Comparison of ENCODE assay signal across 20 cellular contexts in genomic region chr16:50834701-50835100, GRCh38.
DNase-seq lines count a peak whose midpoint lies in the region; ATAC-seq, FAIRE-seq and TF ChIP-seq lines count a peak whose summit lies in the region.
"Had no signal": no experiment of that assay in that cellular context is flagged by ENCODE, and none has a peak within 500 bp of the region (broad histone marks: within the 10 kb centered on the region; RNA-seq: fewer than 3 reads in every experiment).

No MANE protein-coding gene starts in this region.

- ATAC-seq in HepG2: no peak
- ATAC-seq: CD8-positive, alpha-beta T cell; GM23338 had no signal

- H2AFZ ChIP-seq in HepG2 (ENCODE audit: low read length): no peak overlapping the region
- H2AFZ ChIP-seq: GM23338 had no signal

- no peak for TF ChIP-seq RAD21 in HepG2 (CRISPR knock-in tag; IDR thresholded peaks at IDR 0.05)

- intact Hi-C loops in dorsolateral prefrontal cortex (cut with DNase I) (loop anchor here in 1 of 2 donors (1.0 kb wide), 1 partner anchor 28 kb away; no protein-coding TSS in a partner anchor), HepG2 (cut with micrococcal nuclease; ENCODE audit: unreplicated experiment) (no loop called here)

- FAIRE-seq in HepG2 (lab: Jason Lieb, UNC) (no peak), GM12892 (lab: Jason Lieb, UNC) (no peak)
- FAIRE-seq: D721Med, G401.6, GM12891 had no signal

- H3K36me3 Mint-ChIP-seq in osteocyte (ENCODE audit: unreplicated experiment): no peaks in the 10 kb centered on the region
- H3K36me3 Mint-ChIP-seq: CD14-positive monocyte; CD8-positive, alpha-beta T cell had no signal

- TF ChIP-seq EP300 in HepG2 (IDR thresholded peaks at IDR 0.05; ENCODE audit: low read depth in 2 of 2, low read length in 2 of 2) (no peak), HepG2 (CRISPR knock-in tag; IDR thresholded peaks at IDR 0.05; ENCODE audit: borderline replicate concordance) (no peak)

- no peak overlapping the region for H3K9ac ChIP-seq in HepG2 (ENCODE audit: insufficient read depth, low read depth, low read length)

- H3K27ac ChIP-seq in dorsolateral prefrontal cortex (peak overlapping the region; percentile 76 to 100 (median 97)), HepG2 (ENCODE audit: extremely low read length, insufficient read depth, low read length) (no peak overlapping the region)
- H3K27ac ChIP-seq: 22Rv1 had no signal

- H3K27me3 Mint-ChIP-seq in osteocyte (ENCODE audit: unreplicated experiment): peaks cover 1% of the 10 kb centered on the region

- peaks cover 3% of the 10 kb centered on the region for H3K9me3 Mint-ChIP-seq in osteocyte (ENCODE audit: unreplicated experiment)

- BruUV-seq in HepG2 (replicated peaks; lab: Mats Ljungman, UMichigan): no TSS peak

- peak; percentile 19 for DNase-seq in activated CD8-positive, alpha-beta memory T cell treated with anti-CD3 and anti-CD28 coated beads for 24 hours
- DNase-seq in activated CD8-positive, alpha-beta memory T cell treated with anti-CD3 and anti-CD28 coated beads, Interleukin-2, amount 50 U/mL, for 48 hours: no peak
- DNase-seq in dorsolateral prefrontal cortex: no peak
- peak; percentile 66 for DNase-seq in osteocyte (ENCODE audit: extremely low spot score, unreplicated experiment)
- DNase-seq in ureter (ENCODE audit: low spot score): peak; percentile 14
- DNase-seq in HepG2 (ENCODE audit: low spot score): no peak
- no peak for DNase-seq in GM12892 (ENCODE audit: insufficient read length)
- no peak for DNase-seq in NCI-H2107 (lab: John Stamatoyannopoulos, UW)
- DNase-seq: COR-L47, DMS153, DMS79 treated with DMSO at 0.1 percent for 48 hours, EL, H9 had no signal

- H3K4me1 ChIP-seq in HepG2 (ENCODE audit: insufficient read depth, low read length): no peaks in the 10 kb centered on the region

- no peak overlapping the region for H3K27ac Mint-ChIP-seq in osteocyte (ENCODE audit: unreplicated experiment)
- H3K27ac Mint-ChIP-seq: CD14-positive monocyte; CD8-positive, alpha-beta T cell; GM23338; H9 had no signal

- H3K4me1 Mint-ChIP-seq in osteocyte (ENCODE audit: unreplicated experiment): no peaks in the 10 kb centered on the region
- H3K4me1 Mint-ChIP-seq: CD14-positive monocyte, GM23338 had no signal

- H3K4me3 Mint-ChIP-seq in osteocyte (ENCODE audit: unreplicated experiment): no peak overlapping the region
- H3K4me3 Mint-ChIP-seq: CD14-positive monocyte; CD8-positive, alpha-beta T cell; GM23338; H9 had no signal

- CTCF ChIA-PET in HepG2 (lab: Yijun Ruan, JAX; ENCODE audit: low intra/inter-chr PET ratio, low total read pairs): no interaction called here

- H3K9me3 ChIP-seq in HepG2 (ENCODE audit: low read length): no peaks in the 10 kb centered on the region

- POLR2A ChIA-PET in HepG2 (lab: Yijun Ruan, JAX): no interaction called here

- in situ Hi-C loops in HepG2 (cut with HindIII; ENCODE audit: extremely low pct_ligation_motif_present, low pct_unique_long_range_greater_than_20kb): no loop called here

- no peaks in the 10 kb centered on the region for H3K36me3 ChIP-seq in HepG2 (replicated peaks in 1 of 2; ENCODE audit: control insufficient read depth in 1 of 2, insufficient read depth in 2 of 2, low read length in 2 of 2)

- TF ChIP-seq POLR2A in HepG2 (IDR thresholded peaks at IDR 0.05; ENCODE audit: insufficient read depth in 1 of 2, low read depth in 2 of 2, low read length in 2 of 2) (no peak), GM12892 (IDR thresholded peaks at IDR 0.05; ENCODE audit: low read depth, low read length) (no peak)

- H3K4me3 ChIP-seq in dorsolateral prefrontal cortex (no peak overlapping the region), HepG2 (replicated peaks in 1 of 3; ENCODE audit: insufficient read depth in 1 of 3, low read depth in 2 of 3, low read length in 3 of 3) (no peak overlapping the region)
- H3K4me3 ChIP-seq: GM23338 had no signal

- H3K27me3 ChIP-seq in dorsolateral prefrontal cortex (peaks cover 0 to 3% (median 0%) of the 10 kb centered on the region in 45 donors), HepG2 (ENCODE audit: control insufficient read depth in 1 of 2, insufficient read depth in 2 of 2, low read length in 2 of 2) (peaks cover 2 to 34% of the 10 kb centered on the region in 2 experiments; a peak in 3 of 5 replicates)

- no peaks in the 10 kb centered on the region for H4K20me1 ChIP-seq in HepG2 (ENCODE audit: insufficient read depth, low read length)

- H3K4me2 ChIP-seq in HepG2 (ENCODE audit: low read depth, low read length): no peak overlapping the region
- H3K4me2 ChIP-seq: GM23338 had no signal

- no peaks in the 10 kb centered on the region for H3K79me2 ChIP-seq in HepG2 (ENCODE audit: insufficient read depth, low read length)

- TF ChIP-seq CTCF in dorsolateral prefrontal cortex (IDR thresholded peaks at IDR 0.05 in 54 of 56, conservative IDR thresholded peaks at IDR 0.05 in 2 of 56; ENCODE audit: low read depth in 1 of 56, partially characterized antibody in 56 of 56) (no peak), osteocyte (IDR thresholded peaks at IDR 0.05) (no peak), HepG2 (CRISPR knock-in tag; IDR thresholded peaks at IDR 0.05) (no peak)

- 32% methylated on average over 4 of the region's 4 CpGs for WGBS in HepG2 (ENCODE audit: low lambda C conversion rate)

TF ChIP-seq in HepG2, 621 proteins besides CTCF, POLR2A, EP300 and RAD21:
- TF ChIP-seq ZNF382 (CRISPR knock-in tag; IDR thresholded peaks at IDR 0.05; ENCODE audit: borderline replicate concordance) (no peak), XBP1 (CRISPR knock-in tag; IDR thresholded peaks at IDR 0.05) (no peak), THYN1 (CRISPR knock-in tag; IDR thresholded peaks at IDR 0.05; ENCODE audit: borderline replicate concordance, low read depth) (no peak), MAFG (CRISPR knock-in tag; IDR thresholded peaks at IDR 0.05) (no peak), ZFY (CRISPR knock-in tag; IDR thresholded peaks at IDR 0.05) (no peak), ZNF816 (CRISPR knock-in tag; IDR thresholded peaks at IDR 0.05; ENCODE audit: borderline replicate concordance) (no peak), ZNF850 (CRISPR knock-in tag; conservative IDR thresholded peaks at IDR 0.05) (no peak), ZSCAN22 (CRISPR knock-in tag; IDR thresholded peaks at IDR 0.05) (no peak)

Comparison
In these comparisons a context has a peak if more than half of its experiments do, and no peak if none do; other contexts are left out.
1. DNase-seq: peak in activated CD8-positive, alpha-beta memory T cell treated with anti-CD3 and anti-CD28 coated beads for 24 hours (single experiment), osteocyte (single experiment) and ureter (single experiment); none in activated CD8-positive, alpha-beta memory T cell treated with anti-CD3 and anti-CD28 coated beads, Interleukin-2, amount 50 U/mL, for 48 hours (single experiment), dorsolateral prefrontal cortex (0 of 10), HepG2 (single experiment), GM12892 (single experiment) and NCI-H2107 (single experiment).